Comparison of ENCODE assay signal across 34 cellular contexts in the genomic region with DNA sequence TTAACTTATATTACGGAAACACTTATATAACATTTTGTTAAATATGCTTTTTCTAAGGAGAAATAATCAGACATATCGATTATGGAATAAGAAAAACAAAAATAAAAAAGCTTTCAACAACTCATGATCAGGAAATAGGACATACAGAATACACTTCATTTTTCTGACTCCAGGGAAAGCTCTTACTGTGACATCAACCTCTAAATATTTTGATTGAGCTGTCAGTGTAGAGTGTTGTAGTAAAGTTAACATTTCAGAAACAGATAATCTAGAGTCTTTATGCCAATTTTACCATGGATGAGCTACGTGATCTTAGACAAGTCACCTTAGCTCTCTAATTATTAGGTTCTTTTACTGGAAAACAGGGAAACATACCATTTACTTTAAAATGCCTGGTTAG.
"Had no signal": no experiment of that assay in that cellular context is flagged by ENCODE, and none has a peak within 500 bp of the region (broad histone marks: within the 10 kb centered on the region; RNA-seq: fewer than 3 reads in every experiment).

No MANE protein-coding gene starts in this region.

- H3K4me3 ChIP-seq: MG63 had no signal

- DNase-seq: Karpas-422, Kasumi-1, MG63, MM.1S, MV-4-11, NCI-H1048, NCI-H1092, NCI-H1092 treated with DMSO at 0.1 percent for 48 hours, NCI-H1105, NCI-H1105 treated with DMSO at 0.1 percent for 48 hours, NCI-H1417, NCI-H1417 treated with DMSO at 0.1 percent for 48 hours, NCI-H1436, NCI-H1436 treated with DMSO at 0.1 percent for 48 hours, NCI-H146, NCI-H1694, NCI-H1694 treated with DMSO at 0.1 percent for 48 hours, NCI-H187, NCI-H187 treated with DMSO at 0.1 percent for 48 hours, NCI-H1930, NCI-H2029, NCI-H2029 treated with DMSO at 0.1 percent for 48 hours, NCI-H2081, NCI-H2081 treated with DMSO at 0.1 percent for 48 hours, NCI-H2107, NCI-H2171, NCI-H2171 treated with DMSO at 0.1 percent for 48 hours, NCI-H2227 treated with DMSO at 0.1 percent for 48 hours, NCI-H226, NCI-H345, NCI-H446, NCI-H446 treated with DMSO at 0.1 percent for 48 hours, NCI-H510A had no signal

- H3K27me3 ChIP-seq: MG63 had no signal

- H3K9me3 ChIP-seq: MG63 had no signal

- H3K4me2 ChIP-seq: KMS-11 had no signal

- H3K36me3 ChIP-seq: MG63 had no signal

- H3K27ac ChIP-seq: KMS-11 had no signal

- H3K9ac ChIP-seq: KMS-11 had no signal
